2 cellular contexts compared by ENCODE assay signal in the genomic region with DNA sequence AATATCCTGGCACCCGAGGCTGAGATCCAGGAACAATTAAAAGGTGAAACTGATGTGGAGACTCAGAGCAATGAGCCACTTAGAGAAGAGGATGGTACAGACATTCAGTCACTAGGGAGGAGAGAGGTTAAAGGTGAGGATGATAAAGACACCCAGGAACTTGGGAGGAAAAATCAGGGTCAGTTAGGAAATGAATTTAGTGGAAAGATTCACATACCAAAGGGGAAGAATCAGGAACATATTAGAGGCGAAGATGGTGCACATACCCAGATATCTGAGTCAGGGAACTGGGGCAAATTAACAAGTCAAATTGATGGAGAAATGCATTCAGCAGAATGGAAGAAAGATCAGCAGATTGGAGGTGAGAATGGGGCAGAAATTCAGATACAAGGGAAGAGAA.
TF ChIP-seq lines count a peak whose summit lies in the region.

No MANE protein-coding gene starts in this region.

TF ChIP-seq in HepG2, 621 proteins besides CTCF, POLR2A, EP300 and RAD21:
- TF ChIP-seq GFI1 (CRISPR knock-in tag; IDR thresholded peaks at IDR 0.05; ENCODE audit: borderline replicate concordance) (no peak), MIER3 (CRISPR knock-in tag; IDR thresholded peaks at IDR 0.05; ENCODE audit: borderline replicate concordance) (no peak), ETV6 (CRISPR knock-in tag; conservative IDR thresholded peaks at IDR 0.05) (no peak), SOX6 (IDR thresholded peaks at IDR 0.05) (no peak), SOX6 (CRISPR knock-in tag; IDR thresholded peaks at IDR 0.05) (no peak), ZNF674 (CRISPR knock-in tag; IDR thresholded peaks at IDR 0.05; ENCODE audit: low read depth) (no peak), ZNF567 (CRISPR knock-in tag; IDR thresholded peaks at IDR 0.05; ENCODE audit: borderline replicate concordance) (no peak), MED13 (CRISPR knock-in tag; IDR thresholded peaks at IDR 0.05) (no peak), MED1 (CRISPR knock-in tag; IDR thresholded peaks at IDR 0.05) (no peak), ZNF768 (CRISPR knock-in tag; IDR thresholded peaks at IDR 0.05) (no peak), GZF1 (CRISPR knock-in tag; IDR thresholded peaks at IDR 0.05) (no peak), ZNF317 (CRISPR knock-in tag; IDR thresholded peaks at IDR 0.05) (no peak), PHF8 (CRISPR knock-in tag; IDR thresholded peaks at IDR 0.05) (no peak), MEIS1 (CRISPR knock-in tag; IDR thresholded peaks at IDR 0.05; ENCODE audit: borderline replicate concordance) (no peak), RXRB (CRISPR knock-in tag; IDR thresholded peaks at IDR 0.05; ENCODE audit: borderline replicate concordance) (no peak)
- TF ChIP-seq, protein P1, sequence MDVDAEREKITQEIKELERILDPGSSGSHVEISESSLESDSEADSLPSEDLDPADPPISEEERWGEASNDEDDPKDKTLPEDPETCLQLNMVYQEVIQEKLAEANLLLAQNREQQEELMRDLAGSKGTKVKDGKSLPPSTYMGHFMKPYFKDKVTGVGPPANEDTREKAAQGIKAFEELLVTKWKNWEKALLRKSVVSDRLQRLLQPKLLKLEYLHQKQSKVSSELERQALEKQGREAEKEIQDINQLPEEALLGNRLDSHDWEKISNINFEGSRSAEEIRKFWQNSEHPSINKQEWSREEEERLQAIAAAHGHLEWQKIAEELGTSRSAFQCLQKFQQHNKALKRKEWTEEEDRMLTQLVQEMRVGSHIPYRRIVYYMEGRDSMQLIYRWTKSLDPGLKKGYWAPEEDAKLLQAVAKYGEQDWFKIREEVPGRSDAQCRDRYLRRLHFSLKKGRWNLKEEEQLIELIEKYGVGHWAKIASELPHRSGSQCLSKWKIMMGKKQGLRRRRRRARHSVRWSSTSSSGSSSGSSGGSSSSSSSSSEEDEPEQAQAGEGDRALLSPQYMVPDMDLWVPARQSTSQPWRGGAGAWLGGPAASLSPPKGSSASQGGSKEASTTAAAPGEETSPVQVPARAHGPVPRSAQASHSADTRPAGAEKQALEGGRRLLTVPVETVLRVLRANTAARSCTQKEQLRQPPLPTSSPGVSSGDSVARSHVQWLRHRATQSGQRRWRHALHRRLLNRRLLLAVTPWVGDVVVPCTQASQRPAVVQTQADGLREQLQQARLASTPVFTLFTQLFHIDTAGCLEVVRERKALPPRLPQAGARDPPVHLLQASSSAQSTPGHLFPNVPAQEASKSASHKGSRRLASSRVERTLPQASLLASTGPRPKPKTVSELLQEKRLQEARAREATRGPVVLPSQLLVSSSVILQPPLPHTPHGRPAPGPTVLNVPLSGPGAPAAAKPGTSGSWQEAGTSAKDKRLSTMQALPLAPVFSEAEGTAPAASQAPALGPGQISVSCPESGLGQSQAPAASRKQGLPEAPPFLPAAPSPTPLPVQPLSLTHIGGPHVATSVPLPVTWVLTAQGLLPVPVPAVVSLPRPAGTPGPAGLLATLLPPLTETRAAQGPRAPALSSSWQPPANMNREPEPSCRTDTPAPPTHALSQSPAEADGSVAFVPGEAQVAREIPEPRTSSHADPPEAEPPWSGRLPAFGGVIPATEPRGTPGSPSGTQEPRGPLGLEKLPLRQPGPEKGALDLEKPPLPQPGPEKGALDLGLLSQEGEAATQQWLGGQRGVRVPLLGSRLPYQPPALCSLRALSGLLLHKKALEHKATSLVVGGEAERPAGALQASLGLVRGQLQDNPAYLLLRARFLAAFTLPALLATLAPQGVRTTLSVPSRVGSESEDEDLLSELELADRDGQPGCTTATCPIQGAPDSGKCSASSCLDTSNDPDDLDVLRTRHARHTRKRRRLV (CRISPR knock-in tag; IDR thresholded peaks at IDR 0.05): no peak
- TF ChIP-seq, protein P2, sequence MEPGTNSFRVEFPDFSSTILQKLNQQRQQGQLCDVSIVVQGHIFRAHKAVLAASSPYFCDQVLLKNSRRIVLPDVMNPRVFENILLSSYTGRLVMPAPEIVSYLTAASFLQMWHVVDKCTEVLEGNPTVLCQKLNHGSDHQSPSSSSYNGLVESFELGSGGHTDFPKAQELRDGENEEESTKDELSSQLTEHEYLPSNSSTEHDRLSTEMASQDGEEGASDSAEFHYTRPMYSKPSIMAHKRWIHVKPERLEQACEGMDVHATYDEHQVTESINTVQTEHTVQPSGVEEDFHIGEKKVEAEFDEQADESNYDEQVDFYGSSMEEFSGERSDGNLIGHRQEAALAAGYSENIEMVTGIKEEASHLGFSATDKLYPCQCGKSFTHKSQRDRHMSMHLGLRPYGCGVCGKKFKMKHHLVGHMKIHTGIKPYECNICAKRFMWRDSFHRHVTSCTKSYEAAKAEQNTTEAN (CRISPR knock-in tag; conservative IDR thresholded peaks at IDR 0.05): no peak
- TF ChIP-seq, protein P3, sequence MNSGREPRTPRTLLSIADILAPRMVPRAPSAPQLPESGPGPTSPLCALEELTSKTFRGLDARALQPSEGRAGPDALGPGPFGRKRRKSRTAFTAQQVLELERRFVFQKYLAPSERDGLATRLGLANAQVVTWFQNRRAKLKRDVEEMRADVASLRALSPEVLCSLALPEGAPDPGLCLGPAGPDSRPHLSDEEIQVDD (CRISPR knock-in tag; IDR thresholded peaks at IDR 0.05; ENCODE audit: borderline replicate concordance): no peak

TF ChIP-seq in HCT116, 20 proteins besides CTCF, POLR2A, EP300 and RAD21:
- TF ChIP-seq SP1 (IDR thresholded peaks at IDR 0.05; ENCODE audit: low read depth) (no peak), FOSL1 (IDR thresholded peaks at IDR 0.05; ENCODE audit: low read depth) (no peak), POLR2AphosphoS5 (IDR thresholded peaks at IDR 0.05; ENCODE audit: low read depth, low read length) (no peak), TCF7L2 (IDR thresholded peaks at IDR 0.05; ENCODE audit: borderline replicate concordance, extremely low read depth, insufficient read depth, insufficient read length) (no peak), EZH2phosphoT487 (IDR thresholded peaks at IDR 0.05; ENCODE audit: borderline replicate concordance) (no peak), ZNF274 (IDR thresholded peaks at IDR 0.05; ENCODE audit: low read depth, low read length) (no peak)
- TF ChIP-seq, protein P4, sequence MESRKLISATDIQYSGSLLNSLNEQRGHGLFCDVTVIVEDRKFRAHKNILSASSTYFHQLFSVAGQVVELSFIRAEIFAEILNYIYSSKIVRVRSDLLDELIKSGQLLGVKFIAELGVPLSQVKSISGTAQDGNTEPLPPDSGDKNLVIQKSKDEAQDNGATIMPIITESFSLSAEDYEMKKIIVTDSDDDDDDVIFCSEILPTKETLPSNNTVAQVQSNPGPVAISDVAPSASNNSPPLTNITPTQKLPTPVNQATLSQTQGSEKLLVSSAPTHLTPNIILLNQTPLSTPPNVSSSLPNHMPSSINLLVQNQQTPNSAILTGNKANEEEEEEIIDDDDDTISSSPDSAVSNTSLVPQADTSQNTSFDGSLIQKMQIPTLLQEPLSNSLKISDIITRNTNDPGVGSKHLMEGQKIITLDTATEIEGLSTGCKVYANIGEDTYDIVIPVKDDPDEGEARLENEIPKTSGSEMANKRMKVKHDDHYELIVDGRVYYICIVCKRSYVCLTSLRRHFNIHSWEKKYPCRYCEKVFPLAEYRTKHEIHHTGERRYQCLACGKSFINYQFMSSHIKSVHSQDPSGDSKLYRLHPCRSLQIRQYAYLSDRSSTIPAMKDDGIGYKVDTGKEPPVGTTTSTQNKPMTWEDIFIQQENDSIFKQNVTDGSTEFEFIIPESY (IDR thresholded peaks at IDR 0.05; ENCODE audit: extremely low read depth, insufficient replicate concordance, low read length): no peak
- TF ChIP-seq, protein P5, sequence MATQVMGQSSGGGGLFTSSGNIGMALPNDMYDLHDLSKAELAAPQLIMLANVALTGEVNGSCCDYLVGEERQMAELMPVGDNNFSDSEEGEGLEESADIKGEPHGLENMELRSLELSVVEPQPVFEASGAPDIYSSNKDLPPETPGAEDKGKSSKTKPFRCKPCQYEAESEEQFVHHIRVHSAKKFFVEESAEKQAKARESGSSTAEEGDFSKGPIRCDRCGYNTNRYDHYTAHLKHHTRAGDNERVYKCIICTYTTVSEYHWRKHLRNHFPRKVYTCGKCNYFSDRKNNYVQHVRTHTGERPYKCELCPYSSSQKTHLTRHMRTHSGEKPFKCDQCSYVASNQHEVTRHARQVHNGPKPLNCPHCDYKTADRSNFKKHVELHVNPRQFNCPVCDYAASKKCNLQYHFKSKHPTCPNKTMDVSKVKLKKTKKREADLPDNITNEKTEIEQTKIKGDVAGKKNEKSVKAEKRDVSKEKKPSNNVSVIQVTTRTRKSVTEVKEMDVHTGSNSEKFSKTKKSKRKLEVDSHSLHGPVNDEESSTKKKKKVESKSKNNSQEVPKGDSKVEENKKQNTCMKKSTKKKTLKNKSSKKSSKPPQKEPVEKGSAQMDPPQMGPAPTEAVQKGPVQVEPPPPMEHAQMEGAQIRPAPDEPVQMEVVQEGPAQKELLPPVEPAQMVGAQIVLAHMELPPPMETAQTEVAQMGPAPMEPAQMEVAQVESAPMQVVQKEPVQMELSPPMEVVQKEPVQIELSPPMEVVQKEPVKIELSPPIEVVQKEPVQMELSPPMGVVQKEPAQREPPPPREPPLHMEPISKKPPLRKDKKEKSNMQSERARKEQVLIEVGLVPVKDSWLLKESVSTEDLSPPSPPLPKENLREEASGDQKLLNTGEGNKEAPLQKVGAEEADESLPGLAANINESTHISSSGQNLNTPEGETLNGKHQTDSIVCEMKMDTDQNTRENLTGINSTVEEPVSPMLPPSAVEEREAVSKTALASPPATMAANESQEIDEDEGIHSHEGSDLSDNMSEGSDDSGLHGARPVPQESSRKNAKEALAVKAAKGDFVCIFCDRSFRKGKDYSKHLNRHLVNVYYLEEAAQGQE (IDR thresholded peaks at IDR 0.05; ENCODE audit: low read depth): no peak
